ENCODE assay signal across 8 cellular contexts in genomic region chr16:30395155-30395991, GRCh38. TPM values are rescaled to one million over a fixed set of nuclear protein-coding genes. Genes with fewer than 3 reads are reported as not detected.
DNase-seq lines count a peak whose midpoint lies in the region; ATAC-seq, FAIRE-seq and TF ChIP-seq lines count a peak whose summit lies in the region.

Gene ZNF48 (plus strand): TSS chr16:30395420. CDS start chr16:30395795, 375 bp downstream.

- ATAC-seq in GM18505 (IDR thresholded peaks at IDR 0.05; ENCODE audit: unreplicated experiment), result peak; percentile 60
- peak; percentile 40 for ATAC-seq in HG03095 (IDR thresholded peaks at IDR 0.05; ENCODE audit: unreplicated experiment)

- H3K27ac ChIP-seq in ACC112 (ENCODE audit: low read depth, low read length) (peak within 1 kb of the TSS; percentile 57), WERI-Rb-1 (peak within 1 kb of the TSS; percentile 98), keratinocyte (ENCODE audit: control insufficient read depth, insufficient read depth, low read length) (peak within 1 kb of the TSS; percentile 17), smooth muscle cell (ENCODE audit: low read depth) (peak within 1 kb of the TSS; percentile 86)

- H2AFZ ChIP-seq in ACC112 (ENCODE audit: low read length, unreplicated experiment), result peak within 1 kb of the TSS; percentile 84
- H2AFZ ChIP-seq in keratinocyte (ENCODE audit: control insufficient read depth, low read length), result peak within 1 kb of the TSS; percentile 71
- H2AFZ ChIP-seq in smooth muscle cell (ENCODE audit: low read depth), result peak within 1 kb of the TSS; percentile 77

- H3K4me1 ChIP-seq in ACC112 (ENCODE audit: control insufficient read depth, insufficient read depth, low read length, unreplicated experiment) (peaks cover 14% of the 10 kb centered on the region), keratinocyte (ENCODE audit: control insufficient read depth, extremely low read depth, insufficient read depth, low read length) (peaks cover 12% of the 10 kb centered on the region), smooth muscle cell (ENCODE audit: low read depth) (peaks cover 32% of the 10 kb centered on the region)

- no peak for FAIRE-seq in keratinocyte (lab: Jason Lieb, UNC)

- no peaks in the 10 kb centered on the region for H3K9me1 ChIP-seq in keratinocyte (ENCODE audit: control insufficient read depth, extremely low read depth, insufficient read depth, low read length)

- H3K4me2 ChIP-seq in keratinocyte (ENCODE audit: control insufficient read depth, extremely low read depth, insufficient read depth, low read depth, low read length), result peak within 1 kb of the TSS; percentile 84
- H3K4me2 ChIP-seq in smooth muscle cell, result peak within 1 kb of the TSS; percentile 96

- H3K9me3 ChIP-seq in WERI-Rb-1 (ENCODE audit: severe bottlenecking), result no peaks in the 10 kb centered on the region
- no peaks in the 10 kb centered on the region for H3K9me3 ChIP-seq in keratinocyte (ENCODE audit: control insufficient read depth, low read depth, low read length)
- no peaks in the 10 kb centered on the region for H3K9me3 ChIP-seq in smooth muscle cell (replicated peaks; ENCODE audit: low read depth)

- peaks cover 27% of the 10 kb centered on the region for H3F3A ChIP-seq in smooth muscle cell (ENCODE audit: low read depth)

- H3K4me3 ChIP-seq in ACC112 (ENCODE audit: low read depth, low read length) (peak within 1 kb of the TSS; percentile 99), WERI-Rb-1 (ENCODE audit: low read depth, low read length) (peak within 1 kb of the TSS; percentile 74), choroid plexus epithelial cell (ENCODE audit: low read depth, low read length) (peak within 1 kb of the TSS; percentile 78), keratinocyte (ENCODE audit: control insufficient read depth in 2 of 3, extremely low read depth in 1 of 3, insufficient read depth in 2 of 3, low read depth in 1 of 3, low read length in 3 of 3) (peak within 1 kb of the TSS; percentile 74 to 84 (median 78)), smooth muscle cell (peak within 1 kb of the TSS; percentile 95)

- TF ChIP-seq CTCF in WERI-Rb-1 (IDR thresholded peaks at IDR 0.05; ENCODE audit: low read depth, low read length) (peak; percentile 64), choroid plexus epithelial cell (conservative IDR thresholded peaks at IDR 0.05; ENCODE audit: low read depth, low read length) (no peak), keratinocyte (optimal IDR thresholded peaks at IDR 0.05 in 1 of 3, IDR thresholded peaks at IDR 0.05 in 1 of 3, conservative IDR thresholded peaks at IDR 0.05 in 1 of 3; ENCODE audit: extremely low read depth in 1 of 3, insufficient read depth in 2 of 3, low read length in 3 of 3) (peak in 2 of 3 experiments; percentile 19 to 62), smooth muscle cell (IDR thresholded peaks at IDR 0.05; ENCODE audit: borderline replicate concordance, insufficient read depth, poor library complexity, severe bottlenecking) (peak; percentile 25)

- H3K9ac ChIP-seq in keratinocyte (ENCODE audit: control insufficient read depth, extremely low read depth, insufficient read depth, low read length) (peak within 1 kb of the TSS; percentile 67), smooth muscle cell (ENCODE audit: low read depth) (peak within 1 kb of the TSS; percentile 74)

- peak; percentile 73 for TF ChIP-seq POLR2A in GM18505 (IDR thresholded peaks at IDR 0.05; ENCODE audit: borderline replicate concordance, extremely low read depth, insufficient read depth, insufficient read length)

- H3K27me3 ChIP-seq in ACC112 (ENCODE audit: insufficient read depth, low read length) (no peaks in the 10 kb centered on the region), WERI-Rb-1 (ENCODE audit: insufficient read depth, low read depth, severe bottlenecking) (no peaks in the 10 kb centered on the region), keratinocyte (ENCODE audit: control insufficient read depth, extremely low read depth, insufficient read depth, low read length) (no peaks in the 10 kb centered on the region), smooth muscle cell (ENCODE audit: low read depth) (no peaks in the 10 kb centered on the region)

- peaks cover 4% of the 10 kb centered on the region for H3K79me2 ChIP-seq in ACC112 (ENCODE audit: control insufficient read depth, insufficient read depth, low read length, unreplicated experiment)
- H3K79me2 ChIP-seq in keratinocyte (ENCODE audit: control insufficient read depth, insufficient read depth, low read length), result peaks cover 4% of the 10 kb centered on the region
- peaks cover 28% of the 10 kb centered on the region for H3K79me2 ChIP-seq in smooth muscle cell (ENCODE audit: low read depth)

- H4K20me1 ChIP-seq in keratinocyte (ENCODE audit: control insufficient read depth, extremely low read depth, insufficient read depth, low read length) (no peaks in the 10 kb centered on the region), smooth muscle cell (ENCODE audit: low read depth) (no peaks in the 10 kb centered on the region)

- H3K36me3 ChIP-seq in ACC112 (ENCODE audit: insufficient read depth, low read length), result no peaks in the 10 kb centered on the region
- H3K36me3 ChIP-seq in WERI-Rb-1, result peaks cover 29% of the 10 kb centered on the region
- peaks cover 0 to 3% of the 10 kb centered on the region in 2 experiments for H3K36me3 ChIP-seq in keratinocyte (ENCODE audit: control insufficient read depth in 2 of 2, extremely low read depth in 1 of 2, insufficient read depth in 2 of 2, low read length in 2 of 2)
- H3K36me3 ChIP-seq in smooth muscle cell (ENCODE audit: low read depth), result no peaks in the 10 kb centered on the region

- dilution Hi-C loops in keratinocyte (cut with MboI; ENCODE audit: extremely low pct_ligation_motif_present, low sequenced_read_pairs), result no loop called here

- WGBS in smooth muscle cell (ENCODE audit: low lambda C conversion rate), result 2% methylated on average over 31 of the region's 103 CpGs

- DNase-seq in NCI-H2196 (lab: John Stamatoyannopoulos, UW; ENCODE audit: unreplicated experiment) (peak; percentile 90), WERI-Rb-1 (peak; percentile 92), choroid plexus epithelial cell (ENCODE audit: low read depth) (peak; percentile 94), keratinocyte (ENCODE audit: low read depth, low spot score) (no peak), smooth muscle cell (lab: John Stamatoyannopoulos, UW; ENCODE audit: unreplicated experiment) (peak; percentile 54)

RNA-seq across cellular contexts. Expression of gene ZNF48, which starts in this region (rescaled TPM):
- 3.7 to 4.3 TPM (median 3.7 TPM) in 3 replicates for polyA plus RNA-seq in keratinocyte
- 6.7 TPM for polyA plus RNA-seq in keratinocyte (2011; ENCODE audit: low read depth)
- polyA plus RNA-seq in keratinocyte (2011; cell fraction: cytosol; rRNA removed), result 2.3 and 4.2 TPM in 2 replicates
- 4.0 and 4.5 TPM in 2 replicates for polyA plus RNA-seq in keratinocyte (2011; cell fraction: nucleus; rRNA removed)
- polyA plus RNA-seq in keratinocyte (2012; ENCODE audit: low replicate concordance), result 3.7 and 4.9 TPM in 2 replicates
- 3.8 to 6.8 TPM (median 4.4 TPM) in 3 replicates for polyA minus RNA-seq in keratinocyte
- 5.0 TPM for polyA minus RNA-seq in keratinocyte (2011; cell fraction: cytosol; rRNA and poly(A)+ RNA removed)
- polyA minus RNA-seq in keratinocyte (2011; cell fraction: nucleus; rRNA and poly(A)+ RNA removed), result 2.9 and 3.1 TPM in 2 replicates
- 7.7 and 9.3 TPM in 2 replicates for total RNA-seq in smooth muscle cell
- 8.0 and 10.3 TPM in 2 replicates for polyA plus RNA-seq in smooth muscle cell

Comparison
In these comparisons a context has a peak if more than half of its experiments do, and no peak if none do; other contexts are left out.
1. H3K27ac ChIP-seq: peak in every context shown above with its lines; median percentile 98 in WERI-Rb-1; 86 in smooth muscle cell; 57 in ACC112; 17 in keratinocyte.